2 cellular contexts compared by ENCODE assay signal in the genomic region with DNA sequence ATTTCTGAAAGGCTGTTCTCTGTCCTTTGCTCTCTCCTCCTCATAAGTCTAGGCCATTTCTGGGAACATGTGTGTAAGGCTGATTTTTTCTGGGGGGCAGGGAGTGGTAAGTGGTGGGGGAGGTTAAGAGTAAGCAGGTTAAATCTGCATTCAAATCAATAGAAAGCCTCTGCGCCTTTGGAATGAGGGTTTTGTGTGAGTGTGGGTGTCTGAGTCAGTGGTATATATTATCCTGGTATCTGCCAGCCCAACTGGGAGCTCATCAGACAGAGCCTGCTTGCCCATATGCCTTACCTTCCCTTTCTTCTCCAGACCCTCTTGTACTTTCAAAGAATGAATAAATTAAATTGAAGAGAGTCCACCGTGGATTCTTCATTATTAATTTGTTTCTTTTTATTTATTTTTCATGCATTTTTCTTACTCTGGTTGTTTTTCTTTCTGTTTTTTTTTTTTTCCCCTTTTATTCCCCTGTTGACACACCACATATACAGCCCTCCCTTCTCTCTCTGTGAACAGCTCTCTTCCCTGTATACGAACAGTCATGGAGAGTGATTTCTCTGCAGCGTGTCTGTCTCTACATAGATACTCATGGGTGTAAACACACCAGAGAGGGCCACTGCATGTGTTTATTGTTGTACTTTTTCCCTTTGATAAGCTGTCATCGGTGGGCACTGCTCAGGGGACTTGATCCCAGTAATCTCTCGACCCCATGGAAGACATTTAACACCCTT.
TF ChIP-seq lines count a peak whose summit lies in the region.

No MANE protein-coding gene starts in this region.

TF ChIP-seq in IMR-90, 13 proteins besides CTCF, POLR2A, EP300 and RAD21 (continued from another document):
- TF ChIP-seq, protein P1, sequence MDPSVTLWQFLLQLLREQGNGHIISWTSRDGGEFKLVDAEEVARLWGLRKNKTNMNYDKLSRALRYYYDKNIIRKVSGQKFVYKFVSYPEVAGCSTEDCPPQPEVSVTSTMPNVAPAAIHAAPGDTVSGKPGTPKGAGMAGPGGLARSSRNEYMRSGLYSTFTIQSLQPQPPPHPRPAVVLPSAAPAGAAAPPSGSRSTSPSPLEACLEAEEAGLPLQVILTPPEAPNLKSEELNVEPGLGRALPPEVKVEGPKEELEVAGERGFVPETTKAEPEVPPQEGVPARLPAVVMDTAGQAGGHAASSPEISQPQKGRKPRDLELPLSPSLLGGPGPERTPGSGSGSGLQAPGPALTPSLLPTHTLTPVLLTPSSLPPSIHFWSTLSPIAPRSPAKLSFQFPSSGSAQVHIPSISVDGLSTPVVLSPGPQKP (IDR thresholded peaks at IDR 0.05; ENCODE audit: borderline replicate concordance, low read depth, low read length): no peak
- TF ChIP-seq MAZ (IDR thresholded peaks at IDR 0.05; ENCODE audit: borderline replicate concordance, low read depth, low read length): no peak
- no peak for TF ChIP-seq CHD1 (IDR thresholded peaks at IDR 0.05; ENCODE audit: low read depth, low read length)
- no peak for TF ChIP-seq MXI1 (IDR thresholded peaks at IDR 0.05; ENCODE audit: borderline replicate concordance, low read depth, low read length)
- TF ChIP-seq FOS (IDR thresholded peaks at IDR 0.05; ENCODE audit: low read depth, low read length): 0 out of 2 replicates have a peak, but pooled peaks have one; percentile 4

TF ChIP-seq in neural cell, 6 proteins besides CTCF, POLR2A, EP300 and RAD21 (continued from another document):
- TF ChIP-seq, protein P2, sequence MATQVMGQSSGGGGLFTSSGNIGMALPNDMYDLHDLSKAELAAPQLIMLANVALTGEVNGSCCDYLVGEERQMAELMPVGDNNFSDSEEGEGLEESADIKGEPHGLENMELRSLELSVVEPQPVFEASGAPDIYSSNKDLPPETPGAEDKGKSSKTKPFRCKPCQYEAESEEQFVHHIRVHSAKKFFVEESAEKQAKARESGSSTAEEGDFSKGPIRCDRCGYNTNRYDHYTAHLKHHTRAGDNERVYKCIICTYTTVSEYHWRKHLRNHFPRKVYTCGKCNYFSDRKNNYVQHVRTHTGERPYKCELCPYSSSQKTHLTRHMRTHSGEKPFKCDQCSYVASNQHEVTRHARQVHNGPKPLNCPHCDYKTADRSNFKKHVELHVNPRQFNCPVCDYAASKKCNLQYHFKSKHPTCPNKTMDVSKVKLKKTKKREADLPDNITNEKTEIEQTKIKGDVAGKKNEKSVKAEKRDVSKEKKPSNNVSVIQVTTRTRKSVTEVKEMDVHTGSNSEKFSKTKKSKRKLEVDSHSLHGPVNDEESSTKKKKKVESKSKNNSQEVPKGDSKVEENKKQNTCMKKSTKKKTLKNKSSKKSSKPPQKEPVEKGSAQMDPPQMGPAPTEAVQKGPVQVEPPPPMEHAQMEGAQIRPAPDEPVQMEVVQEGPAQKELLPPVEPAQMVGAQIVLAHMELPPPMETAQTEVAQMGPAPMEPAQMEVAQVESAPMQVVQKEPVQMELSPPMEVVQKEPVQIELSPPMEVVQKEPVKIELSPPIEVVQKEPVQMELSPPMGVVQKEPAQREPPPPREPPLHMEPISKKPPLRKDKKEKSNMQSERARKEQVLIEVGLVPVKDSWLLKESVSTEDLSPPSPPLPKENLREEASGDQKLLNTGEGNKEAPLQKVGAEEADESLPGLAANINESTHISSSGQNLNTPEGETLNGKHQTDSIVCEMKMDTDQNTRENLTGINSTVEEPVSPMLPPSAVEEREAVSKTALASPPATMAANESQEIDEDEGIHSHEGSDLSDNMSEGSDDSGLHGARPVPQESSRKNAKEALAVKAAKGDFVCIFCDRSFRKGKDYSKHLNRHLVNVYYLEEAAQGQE (IDR thresholded peaks at IDR 0.05; ENCODE audit: borderline replicate concordance): no peak
- TF ChIP-seq TAF1 (IDR thresholded peaks at IDR 0.05; ENCODE audit: low read depth) (no peak), MXI1 (conservative IDR thresholded peaks at IDR 0.05; ENCODE audit: poor library complexity, severe bottlenecking) (no peak)
